Comparison of ENCODE assay signal across 1 cellular context in genomic region chr19:57816652-57817051, GRCh38.
TF ChIP-seq lines count a peak whose summit lies in the region.

No MANE protein-coding gene starts in this region.

TF ChIP-seq in GM23338, 12 proteins besides CTCF, POLR2A, EP300 and RAD21:
- TF ChIP-seq REST (IDR thresholded peaks at IDR 0.05; ENCODE audit: unreplicated experiment) (no peak), EZH2 (IDR thresholded peaks at IDR 0.05; ENCODE audit: low read depth, unreplicated experiment) (no peak), JUNB (IDR thresholded peaks at IDR 0.05; ENCODE audit: unreplicated experiment) (no peak)
